9 cellular contexts compared by ENCODE assay signal in genomic region chr6:30769088-30769852, GRCh38. TPM values are rescaled to one million over a fixed set of nuclear protein-coding genes. Genes with fewer than 3 reads are reported as not detected.
A peak's percentile ranks its signal among the peaks of the same experiment; 100 is the strongest.
DNase-seq lines count a peak whose midpoint lies in the region; ATAC-seq and TF ChIP-seq lines count a peak whose summit lies in the region.
"Had no signal": no experiment of that assay in that cellular context is flagged by ENCODE, and none has a peak within 500 bp of the region (broad histone marks: within the 10 kb centered on the region; RNA-seq: fewer than 3 reads in every experiment).

No MANE protein-coding gene starts in this region.

- H3K36me3 ChIP-seq in ACC112 (ENCODE audit: insufficient read depth, low read length) (no peaks in the 10 kb centered on the region), HUES64 (ENCODE audit: insufficient read depth, low read length) (no peaks in the 10 kb centered on the region), lung (ENCODE audit: control insufficient read depth in 2 of 2, insufficient read depth in 2 of 2, low read length in 2 of 2) (no peaks in the 10 kb centered on the region)

- peak; percentile 85 to 92 for DNase-seq in activated CD4-positive, alpha-beta T cell treated with anti-CD3 and anti-CD28 coated beads for 4 hours
- DNase-seq in coronary artery (ENCODE audit: low spot score) = no peak
- DNase-seq in lung (ENCODE audit: low spot score) = peak; percentile 45
- peak; percentile 69 for DNase-seq in stimulated activated CD8-positive, alpha-beta memory T cell treated with anti-CD3 and anti-CD28 coated beads, Interleukin-12 subunit alpha, Interleukin-12 subunit beta, amount 100 ng/mL, for 4 hours (ENCODE audit: low read depth)
- no peak for DNase-seq in NCI-H524 (lab: John Stamatoyannopoulos, UW)
- DNase-seq: naive B cell had no signal

- ATAC-seq in lung (ENCODE audit: insufficient read depth, low FRiP score) (peak; percentile 92), HG03520 (IDR thresholded peaks at IDR 0.05; ENCODE audit: unreplicated experiment) (no peak)

- H3K27ac ChIP-seq in ACC112 (ENCODE audit: low read depth, low read length) = peak overlapping the region; percentile 92
- peak overlapping the region; percentile 70 for H3K27ac ChIP-seq in HUES64 (ENCODE audit: low read depth, low read length)
- peak overlapping the region; percentile 15 to 61 for H3K27ac ChIP-seq in coronary artery
- H3K27ac ChIP-seq in lung (ENCODE audit: low read depth in 1 of 2, low read length in 1 of 2) = peak overlapping the region; percentile 34 to 93

- TF ChIP-seq CTCF in coronary artery (IDR thresholded peaks at IDR 0.05) (no peak), lung (IDR thresholded peaks at IDR 0.05; ENCODE audit: control extremely low read depth, extremely low read depth) (no peak)

- H3K4me1 ChIP-seq in ACC112 (ENCODE audit: control insufficient read depth, insufficient read depth, low read length, unreplicated experiment) (peaks cover 24% of the 10 kb centered on the region), HUES64 (ENCODE audit: insufficient read depth, low read length) (peaks cover 41% of the 10 kb centered on the region), lung (ENCODE audit: control insufficient read depth in 2 of 2, insufficient read depth in 2 of 2, low read length in 2 of 2) (peaks cover 13 to 20% of the 10 kb centered on the region in 2 donors)

- H3K27me3 ChIP-seq in ACC112 (ENCODE audit: insufficient read depth, low read length) (no peaks in the 10 kb centered on the region), HUES64 (ENCODE audit: insufficient read depth, low read length) (no peaks in the 10 kb centered on the region), lung (ENCODE audit: control insufficient read depth, insufficient read depth) (no peaks in the 10 kb centered on the region)

- H2AFZ ChIP-seq in ACC112 (ENCODE audit: low read length, unreplicated experiment) = no peak overlapping the region

- WGBS in HUES64 = 46% methylated on average over 14 of the region's 16 CpGs
- 18 to 28% methylated on average over 16 of the region's 16 CpGs for WGBS in lung, 2 donors

- H3K9ac ChIP-seq in HUES64 (ENCODE audit: low read depth, low read length) = peak overlapping the region; percentile 54; the same call in 1 of the 2 replicates

- no peaks in the 10 kb centered on the region for H3K79me2 ChIP-seq in ACC112 (ENCODE audit: control insufficient read depth, insufficient read depth, low read length, unreplicated experiment)

- peak overlapping the region; percentile 46 for H3K4me3 ChIP-seq in ACC112 (ENCODE audit: low read depth, low read length)
- H3K4me3 ChIP-seq in HUES64 (ENCODE audit: low read length) = no peak overlapping the region
- H3K4me3 ChIP-seq in coronary artery = no peak overlapping the region
- no peak overlapping the region for H3K4me3 ChIP-seq in lung

- H3K9me3 ChIP-seq in HUES64 (ENCODE audit: insufficient read depth, low read depth, low read length) (no peaks in the 10 kb centered on the region), lung (ENCODE audit: control insufficient read depth in 2 of 2, insufficient read depth in 1 of 2, low read length in 1 of 2) (no peaks in the 10 kb centered on the region)

RNA-seq across cellular contexts. Expression of gene IER3, which starts 24.9 kb away (rescaled TPM):
- 32.3 TPM for polyA plus RNA-seq in HUES64 (2013, experiment 1 of 2)
- polyA plus RNA-seq in HUES64 (2013, experiment 2 of 2) = 41.0 TPM
- total RNA-seq in lung = 10 to 100 TPM; 16.7 to 37.4 TPM
- polyA plus RNA-seq in lung = 100 to 1,000 TPM in 1 of 2 donors, 10 to 100 TPM in 1; 97.9 to 302 TPM

RNA-seq across cellular contexts. Expression of gene FLOT1, which starts 26.8 kb away (rescaled TPM):
- polyA plus RNA-seq in HUES64 (2013, experiment 1 of 2) = 81.5 TPM
- 90.9 TPM for polyA plus RNA-seq in HUES64 (2013, experiment 2 of 2)
- total RNA-seq in lung = 100 to 1,000 TPM in 1 of 2 donors, 10 to 100 TPM in 1; 88.0 to 171 TPM
- polyA plus RNA-seq in lung = 100 to 1,000 TPM; 205 to 474 TPM

RNA-seq across cellular contexts. Expression of gene TUBB, which starts 49.1 kb away (rescaled TPM):
- polyA plus RNA-seq in HUES64 (2013, experiment 1 of 2) = 1,851 TPM
- 1,975 TPM for polyA plus RNA-seq in HUES64 (2013, experiment 2 of 2)
- total RNA-seq in lung = 100 to 1,000 TPM; 292 to 403 TPM
- 100 to 1,000 TPM; 171 to 303 TPM for polyA plus RNA-seq in lung

RNA-seq across cellular contexts. Expression of gene MDC1, which starts 52.2 kb away (rescaled TPM):
- 45.9 TPM for polyA plus RNA-seq in HUES64 (2013, experiment 1 of 2)
- 43.7 TPM for polyA plus RNA-seq in HUES64 (2013, experiment 2 of 2)
- 10 to 100 TPM; 13.7 to 34.0 TPM for total RNA-seq in lung
- polyA plus RNA-seq in lung = 10 to 100 TPM in 1 of 2 donors, 1 to 10 TPM in 1; 9.9 to 11.0 TPM

Comparison
In these comparisons a context has a peak if more than half of its experiments do, and no peak if none do; other contexts are left out.
1. H3K27ac ChIP-seq: peak in every context shown above with its lines; median percentile 92 in ACC112; 70 in HUES64; 64 in lung; 38 in coronary artery.
2. DNase-seq: peak in activated CD4-positive, alpha-beta T cell treated with anti-CD3 and anti-CD28 coated beads for 4 hours (2 of 2), lung (single experiment) and stimulated activated CD8-positive, alpha-beta memory T cell treated with anti-CD3 and anti-CD28 coated beads, Interleukin-12 subunit alpha, Interleukin-12 subunit beta, amount 100 ng/mL, for 4 hours (single experiment); none in coronary artery (single experiment) and NCI-H524 (0 of 2).